Comparison of ENCODE assay signal across 8 cellular contexts in the genomic region with DNA sequence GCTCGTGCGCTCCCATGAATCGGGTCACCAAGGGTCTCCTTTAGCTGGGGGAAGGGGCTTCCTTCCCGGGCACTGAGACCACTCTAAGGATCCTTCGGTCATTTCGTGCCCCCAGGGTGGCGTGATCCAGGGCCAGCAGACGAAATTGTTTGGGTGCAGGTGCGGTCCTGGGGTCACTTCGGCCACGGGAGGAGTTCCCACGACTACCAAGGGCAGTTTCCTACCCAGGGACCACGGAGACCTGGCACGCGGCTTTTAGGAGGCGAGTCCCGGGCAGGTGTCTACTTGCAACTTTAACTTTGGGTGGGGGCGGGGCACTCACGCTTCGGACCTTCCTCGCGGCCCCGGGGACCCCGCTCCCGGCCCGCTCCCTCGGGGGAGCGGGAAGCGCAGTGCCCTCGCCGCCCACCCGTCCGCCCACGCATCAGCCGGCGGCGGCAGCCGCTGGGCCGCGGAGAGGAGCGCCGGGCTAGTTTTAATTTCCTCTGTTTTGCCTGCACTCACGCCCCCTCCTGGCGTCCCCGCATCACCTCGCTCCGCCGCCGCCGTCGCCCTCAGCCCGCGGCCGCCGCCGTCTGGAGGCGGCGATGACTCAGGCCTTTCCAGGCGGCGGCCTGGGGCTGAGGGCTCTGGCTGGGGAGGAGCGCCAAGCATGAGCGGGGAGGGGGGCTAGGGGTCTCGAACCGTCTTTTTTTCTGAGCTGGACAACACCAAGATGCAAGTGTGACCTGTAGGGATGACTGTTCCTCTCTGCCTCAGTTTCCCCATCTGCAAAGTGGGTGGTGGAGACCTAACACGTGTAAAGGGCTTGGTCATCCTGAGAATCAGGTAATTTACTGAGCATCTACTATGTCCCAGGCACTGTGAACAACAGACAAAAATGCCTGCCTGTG. TPM values are rescaled to one million over a fixed set of nuclear protein-coding genes. Genes with fewer than 3 reads are reported as not detected.
DNase-seq lines count a peak whose midpoint lies in the region; ATAC-seq and TF ChIP-seq lines count a peak whose summit lies in the region.

No MANE protein-coding gene starts in this region.

- intact Hi-C loops in left colon (cut with DNase I, micrococcal nuclease), result no loop called here

- H3K4me1 Mint-ChIP-seq in central memory CD8-positive, alpha-beta T cell, result peaks cover 6% of the 10 kb centered on the region

- H3K27ac Mint-ChIP-seq in central memory CD8-positive, alpha-beta T cell (ENCODE audit: low read depth), result no peak overlapping the region

- H3K9me3 Mint-ChIP-seq in central memory CD8-positive, alpha-beta T cell, result no peaks in the 10 kb centered on the region

- DNase-seq in AG09309 (ENCODE audit: low read depth) (no peak), NCI-H2196 treated with DMSO at 0.1 percent for 48 hours (lab: John Stamatoyannopoulos, UW; ENCODE audit: unreplicated experiment) (peak; percentile 65), left colon (peak; percentile 53 to 76)
- DNase-seq in central memory CD8-positive, alpha-beta T cell (ENCODE audit: low spot score in 2 of 2), result peak; percentile 64 to 71
- DNase-seq in stimulated activated CD4-positive, alpha-beta T cell treated with anti-CD3 and anti-CD28 coated beads, Interleukin-1b, Interleukin-23, amount 100 ng/mL, for 48 hours, result peak; percentile 80

- peak; percentile 43 for TF ChIP-seq CTCF in AG09309 (IDR thresholded peaks at IDR 0.05; ENCODE audit: control insufficient read depth, insufficient read depth, low read depth, low read length, missing control alignments)

- peak; percentile 30 for ATAC-seq in GM19468 (IDR thresholded peaks at IDR 0.05; ENCODE audit: extremely low read depth, unreplicated experiment)
- ATAC-seq in activated CD4-positive, CD25-positive, alpha-beta regulatory T cell treated with anti-CD3 and anti-CD28 coated beads, Interleukin-2, amount 50 U/mL, for 24 hours, result peak; percentile 88 to 94
- peak; percentile 86 for ATAC-seq in central memory CD8-positive, alpha-beta T cell (replicated peaks; ENCODE audit: extremely low read depth, poor library complexity, severe bottlenecking)
- peak; percentile 90 for ATAC-seq in left colon
- no peak for ATAC-seq in HG02623 (IDR thresholded peaks at IDR 0.05; ENCODE audit: unreplicated experiment)

- H3K36me3 Mint-ChIP-seq in central memory CD8-positive, alpha-beta T cell (ENCODE audit: insufficient read depth), result peaks cover 5% of the 10 kb centered on the region

- H3K27me3 Mint-ChIP-seq in central memory CD8-positive, alpha-beta T cell, result peaks cover 34% of the 10 kb centered on the region

- peak overlapping the region; percentile 46 for H3K4me3 ChIP-seq in AG09309 (ENCODE audit: control insufficient read depth, low read depth, low read length)

- H3K4me3 Mint-ChIP-seq in central memory CD8-positive, alpha-beta T cell, result peak overlapping the region; percentile 29

RNA-seq across cellular contexts. Expression of gene OLFM2, which starts 21.8 kb away (rescaled TPM):
- total RNA-seq in left colon, result 1 to 10 TPM; 1.6 to 1.9 TPM
